In genomic region chr17:41664587-41665565, GRCh38 we compare ENCODE assay signal across 8 cellular contexts. TPM values are rescaled to one million over a fixed set of nuclear protein-coding genes. Genes with fewer than 3 reads are reported as not detected.
A peak's percentile ranks its signal among the peaks of the same experiment; 100 is the strongest.
DNase-seq lines count a peak whose midpoint lies in the region; ATAC-seq and TF ChIP-seq lines count a peak whose summit lies in the region.

No MANE protein-coding gene starts in this region.

- no peaks in the 10 kb centered on the region for H3K9me3 ChIP-seq in HCT116 (ENCODE audit: control insufficient read depth in 1 of 2, insufficient read depth in 1 of 2, low read depth in 1 of 2, low read length in 2 of 2)
- H3K9me3 ChIP-seq in gastroesophageal sphincter = no peaks in the 10 kb centered on the region
- no peaks in the 10 kb centered on the region for H3K9me3 ChIP-seq in spleen

- no peak for TF ChIP-seq EP300 in gastroesophageal sphincter (IDR thresholded peaks at IDR 0.05)

- 40 to 90% methylated on average over 3 to 5 of the region's 15 CpGs for WGBS in gastroesophageal sphincter (ENCODE audit: low coverage in 1 of 2), 2 donors
- WGBS in spleen, 5 donors = 47 to 61% (median 52%) methylated on average over 14 to 15 of the region's 15 CpGs

- H3K4me1 ChIP-seq in HCT116 (ENCODE audit: control insufficient read depth in 1 of 2, insufficient read depth in 2 of 2, low read length in 2 of 2) (peaks cover 14 to 69% of the 10 kb centered on the region in 2 experiments), gastroesophageal sphincter (peaks cover 0 to 27% (median 11%) of the 10 kb centered on the region in 3 donors), spleen (peaks cover 14 to 64% (median 38%) of the 10 kb centered on the region in 6 donors)

- no peaks in the 10 kb centered on the region for H3K9me2 ChIP-seq in HCT116 (ENCODE audit: insufficient read depth)

- POLR2A ChIA-PET in HCT116 (lab: Charles Lee) (interaction anchor here (0.6 to 1.7 kb wide), 11 partner anchors 12 to 1049 kb away, joined by 3 to 11 read pairs (median 5); partner anchors contain the start of genes EIF1 and KRT19), WTC11 (lab: Charles Lee) (interaction anchor here (1.1 to 4.1 kb wide), 4 partner anchors 17 to 1045 kb away, joined by 3 to 38 read pairs (median 6); partner anchors contain the start of genes EIF1 and KRT19)

- RAD21 ChIA-PET in HCT116 (lab: Charles Lee; ENCODE audit: low non-redundant PET in 1 of 2, low total read pairs in 2 of 2, uncharacterized antibody in 2 of 2, unreplicated experiment in 2 of 2) = interaction anchor here (0.5 to 1.7 kb wide), 3 partner anchors 37 to 116 kb away, joined by 3 to 10 read pairs (median 7); no protein-coding TSS in a partner anchor

- TF ChIP-seq CTCF in HCT116 (IDR thresholded peaks at IDR 0.05 in 2 of 3, conservative IDR thresholded peaks at IDR 0.05 in 1 of 3; ENCODE audit: borderline replicate concordance in 1 of 3, insufficient read depth in 1 of 3, low read depth in 2 of 3, low read length in 2 of 3) (no peak), WTC11 (IDR thresholded peaks at IDR 0.05) (no peak), gastroesophageal sphincter (IDR thresholded peaks at IDR 0.05) (no peak), spleen (IDR thresholded peaks at IDR 0.05 in 8 of 11, conservative IDR thresholded peaks at IDR 0.05 in 3 of 11) (no peak)

- H3K9me3 Mint-ChIP-seq in WTC11 = no peaks in the 10 kb centered on the region

- no peak for ATAC-seq in HCT116
- ATAC-seq in WTC11 = no peak
- no peak for ATAC-seq in gastroesophageal sphincter
- no peak for ATAC-seq in HG03196 (IDR thresholded peaks at IDR 0.05; ENCODE audit: unreplicated experiment)
- ATAC-seq in GM18520 (IDR thresholded peaks at IDR 0.05; ENCODE audit: unreplicated experiment) = no peak

- H3K79me2 ChIP-seq in HCT116 (ENCODE audit: insufficient read depth, low read length) = no peaks in the 10 kb centered on the region

- intact Hi-C loops in HCT116 (cut with micrococcal nuclease) (loop anchor here (5.0 kb wide), 1 partner anchor 343 kb away; no protein-coding TSS in a partner anchor), spleen (cut with DNase I; ENCODE audit: low total_unique reads) (loop anchor here (5.0 kb wide), 2 partner anchors 113 to 808 kb away; no protein-coding TSS in a partner anchor)

- H3K27me3 ChIP-seq in HCT116 (ENCODE audit: insufficient read depth, low read length) (no peaks in the 10 kb centered on the region), gastroesophageal sphincter (no peaks in the 10 kb centered on the region), spleen (replicated peaks in 1 of 7) (no peaks in the 10 kb centered on the region)

- CTCF ChIA-PET in HCT116 (lab: Charles Lee) (interaction anchor here (0.6 to 8.7 kb wide), 21 partner anchors 7 to 1126 kb away, joined by 3 to 217 read pairs (median 6); partner anchors contain the start of gene EIF1), WTC11 (lab: Charles Lee) (interaction anchor here (0.5 to 10.0 kb wide), 80 partner anchors 11 to 1105 kb away, joined by 3 to 380 read pairs (median 5); partner anchors contain the start of genes EIF1, JUP, KRT13 and KRT17)

- H3K4me3 ChIP-seq in HCT116 (replicated peaks in 1 of 2; ENCODE audit: low read depth in 1 of 2, low read length in 2 of 2) (peak overlapping the region; percentile 44 to 57; a peak in 3 of 4 replicates), gastroesophageal sphincter (peak overlapping the region; percentile 17 to 56), spleen (peak overlapping the region in 6 of 8 donors; percentile 37 to 69 (median 43))

- no peaks in the 10 kb centered on the region for H4K20me1 ChIP-seq in HCT116 (ENCODE audit: insufficient read depth)

- peak overlapping the region; percentile 82 for H3K4me2 ChIP-seq in HCT116 (ENCODE audit: low read length)

- TF ChIP-seq RAD21 in HCT116 (IDR thresholded peaks at IDR 0.05; ENCODE audit: low read depth) = no peak

- H2AFZ ChIP-seq in HCT116 (ENCODE audit: low read depth, low read length, poor library complexity, severe bottlenecking) = no peak overlapping the region

- H3K36me3 Mint-ChIP-seq in WTC11 = no peaks in the 10 kb centered on the region

- H3K27ac Mint-ChIP-seq in WTC11 = no peak overlapping the region

- no TSS peak for BruUV-seq in HCT116 (replicated peaks; lab: Mats Ljungman, UMichigan)

- DNase-seq in HCT116 (ENCODE audit: low read depth, low spot score) = no peak
- DNase-seq in WTC11 (ENCODE audit: low spot score) = no peak
- peak; percentile 81 for DNase-seq in spleen
- no peak for DNase-seq in activated gamma-delta T cell treated with Interleukin-2 at 50 U/mL for 16 hours
- no peak for DNase-seq in activated CD8-positive, alpha-beta memory T cell treated with anti-CD3 and anti-CD28 coated beads, Interleukin-2, amount 50 U/mL, for 4 hours

- peak overlapping the region; percentile 59 for H3K9ac ChIP-seq in HCT116 (ENCODE audit: low read length)

- peak overlapping the region; percentile 41 for H3K27ac ChIP-seq in HCT116 (ENCODE audit: low read depth, low read length)
- H3K27ac ChIP-seq in gastroesophageal sphincter = peak overlapping the region in 3 of 4 donors; percentile 82 to 89 (median 88)
- H3K27ac ChIP-seq in spleen = peak overlapping the region in 4 of 8 donors; percentile 92 to 96 (median 93)

- H3K27me3 Mint-ChIP-seq in WTC11 (ENCODE audit: low read depth) = peaks cover 17% of the 10 kb centered on the region

- H3K4me1 Mint-ChIP-seq in WTC11 = peaks cover 16% of the 10 kb centered on the region

- TF ChIP-seq POLR2A in HCT116 (IDR thresholded peaks at IDR 0.05; ENCODE audit: borderline replicate concordance, extremely low read depth, insufficient read depth, insufficient read length) (no peak), gastroesophageal sphincter (IDR thresholded peaks at IDR 0.05) (no peak), spleen (IDR thresholded peaks at IDR 0.05) (no peak)

- H3K36me3 ChIP-seq in HCT116 (ENCODE audit: control insufficient read depth in 1 of 2, insufficient read depth in 2 of 2, low read length in 2 of 2) = no peaks in the 10 kb centered on the region
- no peaks in the 10 kb centered on the region for H3K36me3 ChIP-seq in gastroesophageal sphincter
- H3K36me3 ChIP-seq in spleen = no peaks in the 10 kb centered on the region

- peak overlapping the region; percentile 85 for H3K4me3 Mint-ChIP-seq in WTC11

TF ChIP-seq in HCT116, 20 proteins besides CTCF, POLR2A, EP300 and RAD21:
- TF ChIP-seq JUND (IDR thresholded peaks at IDR 0.05) (no peak), TCF7L2 (IDR thresholded peaks at IDR 0.05; ENCODE audit: borderline replicate concordance, extremely low read depth, insufficient read depth, insufficient read length) (no peak)
TF ChIP-seq in HCT116: peak in this region for 0.

TF ChIP-seq in WTC11, 78 proteins besides CTCF, POLR2A, EP300 and RAD21:
- no peak for TF ChIP-seq KAT7 (CRISPR knock-in tag; IDR thresholded peaks at IDR 0.05; ENCODE audit: borderline replicate concordance)
- no peak for TF ChIP-seq MYBL2 (CRISPR knock-in tag; IDR thresholded peaks at IDR 0.05)
- TF ChIP-seq TP53 (CRISPR knock-in tag; IDR thresholded peaks at IDR 0.05) = no peak
- no peak for TF ChIP-seq ZNF671 (CRISPR knock-in tag; IDR thresholded peaks at IDR 0.05)

RNA-seq across cellular contexts. Expression of gene EIF1, which starts 23.8 kb away (rescaled TPM):
- total RNA-seq in HCT116 (2021; ENCODE audit: unreplicated experiment) = 1,082 TPM
- 1,232 and 1,393 TPM in 2 replicates for polyA plus RNA-seq in HCT116 (2012)
- 466 to 481 TPM (median 475 TPM) in 3 replicates for total RNA-seq in WTC11 (2021)
- total RNA-seq in gastroesophageal sphincter = 100 to 1,000 TPM; 224 to 331 (median 270) TPM
- 100 to 1,000 TPM; 313 to 897 (median 665) TPM for total RNA-seq in spleen
- 100 to 1,000 TPM; 560 to 722 (median 560) TPM for polyA plus RNA-seq in spleen

RNA-seq across cellular contexts. Expression of gene KRT17, which starts 40.5 kb away (rescaled TPM):
- total RNA-seq in HCT116 (2021; ENCODE audit: unreplicated experiment) (not detected), WTC11 (2021) (0.53 to 1.5 TPM (median 0.92 TPM) in 3 replicates), gastroesophageal sphincter (10 to 100 TPM in 2 of 4 donors, 1 to 10 TPM in 1, not detected in 1; 7.0 to 18.5 (median 17.4) TPM), spleen (1 to 10 TPM in 1 of 7 donors, not detected in 6; 1.2 TPM)
- polyA plus RNA-seq in HCT116 (2012) = 0.20 and 0.25 TPM in 2 replicates
- under 1 TPM in 2 of 3 donors, not detected in 1; 0.58 to 0.70 TPM for polyA plus RNA-seq in spleen

RNA-seq across cellular contexts. Expression of gene GAST, which starts 47.3 kb away (rescaled TPM):
- total RNA-seq in HCT116 (2021; ENCODE audit: unreplicated experiment) (not detected), WTC11 (2021) (not detected in 3 replicates), gastroesophageal sphincter (not detected), spleen (not detected)
- polyA plus RNA-seq in HCT116 (2012) = 0.21 TPM in 1 of 2 replicates, not detected in the other
- polyA plus RNA-seq in spleen = not detected

RNA-seq across cellular contexts. Expression of gene KRT16, which starts 52.3 kb away (rescaled TPM):
- 0.61 TPM for total RNA-seq in HCT116 (2021; ENCODE audit: unreplicated experiment)
- 3.0 and 4.7 TPM in 2 replicates for polyA plus RNA-seq in HCT116 (2012)
- total RNA-seq in WTC11 (2021) = not detected in 3 replicates
- 10 to 100 TPM in 2 of 4 donors, 1 to 10 TPM in 2; 1.1 to 78.8 (median 13.5) TPM for total RNA-seq in gastroesophageal sphincter
- total RNA-seq in spleen = not detected
- polyA plus RNA-seq in spleen = under 1 TPM in 2 of 3 donors, not detected in 1; 0.07 to 0.19 TPM
